26 cellular contexts compared by ENCODE assay signal in the genomic region with DNA sequence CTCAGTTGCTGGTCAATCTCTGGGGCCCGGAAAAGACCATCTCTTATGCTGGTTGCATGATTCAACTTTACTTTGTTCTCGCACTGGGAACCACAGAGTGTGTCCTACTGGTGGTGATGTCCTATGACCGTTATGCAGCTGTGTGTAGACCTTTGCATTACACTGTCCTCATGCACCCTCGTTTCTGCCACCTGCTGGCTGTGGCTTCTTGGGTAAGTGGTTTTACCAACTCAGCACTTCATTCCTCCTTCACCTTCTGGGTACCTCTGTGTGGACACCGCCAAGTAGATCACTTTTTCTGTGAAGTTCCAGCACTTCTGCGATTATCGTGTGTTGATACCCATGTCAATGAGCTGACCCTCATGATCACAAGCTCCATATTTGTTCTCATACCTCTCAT. TPM values are rescaled to one million over a fixed set of nuclear protein-coding genes. Genes with fewer than 3 reads are reported as not detected.
DNase-seq lines count a peak whose midpoint lies in the region; ATAC-seq and TF ChIP-seq lines count a peak whose summit lies in the region.
"Had no signal": no experiment of that assay in that cellular context is flagged by ENCODE, and none has a peak within 500 bp of the region (broad histone marks: within the 10 kb centered on the region; RNA-seq: fewer than 3 reads in every experiment).

No MANE protein-coding gene starts in this region.

- no peaks in the 10 kb centered on the region for H3K9me2 ChIP-seq in Loucy (replicated peaks; ENCODE audit: low read depth, low read length)

- no peaks in the 10 kb centered on the region for H3K79me2 ChIP-seq in Loucy (ENCODE audit: insufficient read depth, low read length)

- no peak overlapping the region for H3K4me2 ChIP-seq in Loucy (ENCODE audit: low read depth, low read length, poor library complexity, severe bottlenecking)
- H3K4me2 ChIP-seq: smooth muscle cell had no signal

- H3K9ac ChIP-seq in Loucy (ENCODE audit: low read depth, low read length, poor library complexity, severe bottlenecking), result no peak overlapping the region

- peaks cover 40% of the 10 kb centered on the region for H3K27me3 Mint-ChIP-seq in stimulated activated memory B cell treated with anti-CD40 and anti-IgM and Interleukin-4, amounts not matched to agents 10 μg/mL and 1 μg/mL and 100 μg/mL, for 72 hours

- H3K9me3 Mint-ChIP-seq in stimulated activated memory B cell treated with anti-CD40 and anti-IgM and Interleukin-4, amounts not matched to agents 10 μg/mL and 1 μg/mL and 100 μg/mL, for 72 hours, result no peaks in the 10 kb centered on the region
- H3K9me3 Mint-ChIP-seq: activated CD4-positive, alpha-beta T cell treated with anti-CD3 and anti-CD28 coated beads, Interleukin-2, amount 10 ng/mL, durations not matched to agents 7 days and 5 days; stimulated activated naive CD8-positive, alpha-beta T cell treated with anti-CD3 and anti-CD28 coated beads, Interleukin-15, Interleukin-2, amounts not matched to agents 100 ng/mL and 50 ng/mL, for 24 hours had no signal

- TF ChIP-seq CTCF in Loucy (conservative IDR thresholded peaks at IDR 0.05; ENCODE audit: low read length) (peak; percentile 33; the same call in 1 of the 2 replicates), VCaP (conservative IDR thresholded peaks at IDR 0.05) (no peak; the same call in 1 of the 2 replicates), lower lobe of right lung (IDR thresholded peaks at IDR 0.05) (no peak)

- H3K27ac ChIP-seq in VCaP, result peak overlapping the region; percentile 67
- H3K27ac ChIP-seq in lower lobe of right lung, result no peak overlapping the region
- H3K27ac ChIP-seq: foreskin keratinocyte, thyroid gland had no signal

- H3K36me3 ChIP-seq in Loucy (ENCODE audit: insufficient read depth, low read length) (no peaks in the 10 kb centered on the region), lower lobe of right lung (no peaks in the 10 kb centered on the region)
- H3K36me3 ChIP-seq: thyroid gland had no signal

- no peak overlapping the region for H3K27ac Mint-ChIP-seq in stimulated activated memory B cell treated with anti-CD40 and anti-IgM and Interleukin-4, amounts not matched to agents 10 μg/mL and 1 μg/mL and 100 μg/mL, for 72 hours
- H3K27ac Mint-ChIP-seq: activated CD4-positive, alpha-beta T cell treated with anti-CD3 and anti-CD28 coated beads, Interleukin-2, amount 10 ng/mL, durations not matched to agents 7 days and 5 days; stimulated activated naive CD8-positive, alpha-beta T cell treated with anti-CD3 and anti-CD28 coated beads, Interleukin-15, Interleukin-2, amounts not matched to agents 100 ng/mL and 50 ng/mL, for 24 hours had no signal

- no peaks in the 10 kb centered on the region for H3F3A ChIP-seq in Loucy (ENCODE audit: low read depth)

- no peak overlapping the region for H2AFZ ChIP-seq in Loucy (ENCODE audit: low read length)

- peak; percentile 47 for ATAC-seq in stimulated activated memory B cell treated with anti-CD40 and anti-IgM and Interleukin-4, amounts not matched to agents 10 μg/mL and 1 μg/mL and 100 μg/mL, for 72 hours
- ATAC-seq in lower lobe of right lung, result no peak
- ATAC-seq: foreskin keratinocyte had no signal

- H3K4me3 Mint-ChIP-seq in stimulated activated memory B cell treated with anti-CD40 and anti-IgM and Interleukin-4, amounts not matched to agents 10 μg/mL and 1 μg/mL and 100 μg/mL, for 72 hours, result no peak overlapping the region
- H3K4me3 Mint-ChIP-seq: activated CD4-positive, alpha-beta T cell treated with anti-CD3 and anti-CD28 coated beads, Interleukin-2, amount 10 ng/mL, durations not matched to agents 7 days and 5 days; stimulated activated naive CD8-positive, alpha-beta T cell treated with anti-CD3 and anti-CD28 coated beads, Interleukin-15, Interleukin-2, amounts not matched to agents 100 ng/mL and 50 ng/mL, for 24 hours had no signal

- H3K4me3 ChIP-seq in Loucy (ENCODE audit: low read length, poor library complexity, severe bottlenecking) (no peak overlapping the region), lower lobe of right lung (no peak overlapping the region)
- H3K4me3 ChIP-seq: smooth muscle cell, thyroid gland had no signal

- H4K20me1 ChIP-seq in Loucy (ENCODE audit: insufficient read depth, low read length, poor library complexity, severe bottlenecking), result no peaks in the 10 kb centered on the region

- intact Hi-C loops in lower lobe of right lung (cut with DNase I), result no loop called here

- no peaks in the 10 kb centered on the region for H3K4me1 Mint-ChIP-seq in stimulated activated memory B cell treated with anti-CD40 and anti-IgM and Interleukin-4, amounts not matched to agents 10 μg/mL and 1 μg/mL and 100 μg/mL, for 72 hours
- H3K4me1 Mint-ChIP-seq: activated CD4-positive, alpha-beta T cell treated with anti-CD3 and anti-CD28 coated beads, Interleukin-2, amount 10 ng/mL, durations not matched to agents 7 days and 5 days had no signal

- H3K36me3 Mint-ChIP-seq in stimulated activated memory B cell treated with anti-CD40 and anti-IgM and Interleukin-4, amounts not matched to agents 10 μg/mL and 1 μg/mL and 100 μg/mL, for 72 hours, result no peaks in the 10 kb centered on the region

- H3K9me3 ChIP-seq in Loucy (ENCODE audit: insufficient read depth, low read depth, low read length) (no peaks in the 10 kb centered on the region), lower lobe of right lung (no peaks in the 10 kb centered on the region)
- H3K9me3 ChIP-seq: thyroid gland had no signal

- H3K27me3 ChIP-seq in Loucy (ENCODE audit: insufficient read depth, low read length, poor library complexity, severe bottlenecking) (no peaks in the 10 kb centered on the region), lower lobe of right lung (ENCODE audit: low read depth) (no peaks in the 10 kb centered on the region)
- H3K27me3 ChIP-seq: foreskin keratinocyte, thyroid gland had no signal

- peak; percentile 3 for DNase-seq in stimulated activated CD4-positive, alpha-beta T cell treated with anti-CD3 and anti-CD28 coated beads, Interleukin-15, amount 100 ng/mL, for 24 hours
- DNase-seq in stimulated activated CD4-positive, alpha-beta T cell treated with anti-CD3 and anti-CD28 coated beads, Interleukin-4, amount 100 ng/mL, for 4 hours, result no peak
- no peak for DNase-seq in activated CD8-positive, alpha-beta memory T cell treated with anti-CD3 and anti-CD28 coated beads for 24 hours
- DNase-seq in midbrain (lab: John Stamatoyannopoulos, UW) (no peak), lower lobe of right lung (no peak)
- DNase-seq: activated CD4-positive, alpha-beta T cell treated with anti-CD3 and anti-CD28 coated beads, Interleukin-2, amount 10 ng/mL, durations not matched to agents 7 days and 5 days; activated CD8-positive, alpha-beta memory T cell treated with anti-CD3 and anti-CD28 coated beads, Interleukin-2, amount 50 U/mL, for 48 hours; DMS 273 treated with DMSO at 0.1 percent for 48 hours; effector CD4-positive, alpha-beta T cell; foreskin keratinocyte; hippocampal formation; IMR-90; kidney; mammary epithelial cell; NCI-H187; NCI-H526 treated with DMSO at 0.1 percent for 48 hours; nucleus accumbens; stimulated activated CD4-positive, alpha-beta T cell treated with anti-CD3 and anti-CD28 coated beads, Interleukin-2, amount 100 ng/mL, for 48 hours; T-helper 1 cell; thyroid gland had no signal

- H3K4me1 ChIP-seq in Loucy (ENCODE audit: insufficient read depth, low read length, poor library complexity, severe bottlenecking) (no peaks in the 10 kb centered on the region), lower lobe of right lung (no peaks in the 10 kb centered on the region)
- H3K4me1 ChIP-seq: foreskin keratinocyte, thyroid gland had no signal

RNA-seq across cellular contexts. Expression of gene OR2J3, which starts 4.3 kb away (rescaled TPM):
- total RNA-seq in lower lobe of right lung, result not detected
- total RNA-seq: activated CD4-positive, alpha-beta T cell treated with anti-CD3 and anti-CD28 coated beads, Interleukin-2, amount 10 ng/mL, durations not matched to agents 7 days and 5 days; foreskin keratinocyte; IMR-90; kidney; mammary epithelial cell; myocyte; smooth muscle cell; thyroid gland had no signal

RNA-seq across cellular contexts. Expression of gene OR2J1, which starts 12.8 kb away (rescaled TPM):
- total RNA-seq in lower lobe of right lung, result not detected
- total RNA-seq: activated CD4-positive, alpha-beta T cell treated with anti-CD3 and anti-CD28 coated beads, Interleukin-2, amount 10 ng/mL, durations not matched to agents 7 days and 5 days; foreskin keratinocyte; IMR-90; kidney; mammary epithelial cell; myocyte; smooth muscle cell; thyroid gland had no signal

RNA-seq across cellular contexts. Expression of gene OR2B3, which starts 25.0 kb away (rescaled TPM):
- total RNA-seq in lower lobe of right lung, result not detected
- total RNA-seq: activated CD4-positive, alpha-beta T cell treated with anti-CD3 and anti-CD28 coated beads, Interleukin-2, amount 10 ng/mL, durations not matched to agents 7 days and 5 days; foreskin keratinocyte; IMR-90; kidney; mammary epithelial cell; myocyte; smooth muscle cell; thyroid gland had no signal

RNA-seq across cellular contexts. Expression of gene OR2J2, which starts 58.6 kb away (rescaled TPM):
- not detected for total RNA-seq in lower lobe of right lung
- total RNA-seq: activated CD4-positive, alpha-beta T cell treated with anti-CD3 and anti-CD28 coated beads, Interleukin-2, amount 10 ng/mL, durations not matched to agents 7 days and 5 days; foreskin keratinocyte; IMR-90; kidney; mammary epithelial cell; myocyte; smooth muscle cell had no signal
